In the genomic region with DNA sequence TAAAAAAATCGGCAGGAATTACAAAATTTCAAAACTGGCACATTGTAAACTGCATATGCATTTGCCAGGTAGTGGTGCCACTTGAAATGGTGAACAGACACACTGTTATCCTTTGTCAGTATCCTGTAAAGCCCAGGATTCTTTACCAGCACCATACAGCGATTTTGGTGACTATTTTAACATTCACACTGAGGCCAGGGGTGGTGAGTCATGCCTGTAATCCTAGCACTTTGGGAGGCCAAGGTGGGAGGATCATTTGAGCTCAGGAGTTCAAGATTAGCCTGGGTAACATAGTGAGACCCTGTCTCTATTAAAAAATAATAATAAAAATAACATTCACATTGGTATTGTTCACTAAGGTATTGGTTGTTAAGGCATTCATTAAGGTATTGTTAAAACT, we compare ENCODE assay signal across 6 cellular contexts.
DNase-seq lines count a peak whose midpoint lies in the region; ATAC-seq, FAIRE-seq and TF ChIP-seq lines count a peak whose summit lies in the region.
"Not testable (repeated sequence)": the region's sequence is repeated elsewhere in the genome, so short reads cannot be mapped to it uniquely, and the experiment has no call there.

No MANE protein-coding gene starts in this region.

- not testable (repeated sequence) for H3K4ac ChIP-seq in mesendoderm (ENCODE audit: low read depth, low read length)

- H2AFZ ChIP-seq in PC-3 (ENCODE audit: low read length); K562 (ENCODE audit: low read depth, low read length): not testable (repeated sequence)

- H2BK120ac ChIP-seq in mesendoderm (ENCODE audit: low read depth, low read length): not testable (repeated sequence)

- in situ Hi-C loops in K562 (cut with MboI): not testable (repeated sequence)

- WGBS in K562 (ENCODE audit: insufficient coverage, low coverage, missing lambda C conversion rate): 33% methylated on average over 2 of the region's 2 CpGs
- no CpG with 5 or more reads among the region's 2 CpGs for WGBS in mesendoderm (ENCODE audit: extremely low coverage, insufficient coverage, low lambda C conversion rate)

- not testable (repeated sequence) for H3K27me3 ChIP-seq in PC-3 (ENCODE audit: low read length); K562 (ENCODE audit: control insufficient read depth in 2 of 2, insufficient read depth in 2 of 2, low read length in 2 of 2); mesendoderm (ENCODE audit: insufficient read depth, low read length, poor library complexity)

- H3K79me2 ChIP-seq in PC-3 (ENCODE audit: low read length); K562 (ENCODE audit: control insufficient read depth, insufficient read depth, low read length); mesendoderm (ENCODE audit: control insufficient read depth, insufficient read depth, low read length): not testable (repeated sequence)

- intact Hi-C loops in PC-3 (cut with micrococcal nuclease); K562 (cut with micrococcal nuclease): not testable (repeated sequence)

- H3K4me1 ChIP-seq in PC-3 (ENCODE audit: insufficient read depth, low read length): peaks cover 61% of the 10 kb centered on the region
- H3K4me1 ChIP-seq in K562 (replicated peaks in 1 of 2; ENCODE audit: control insufficient read depth in 2 of 2, insufficient read depth in 2 of 2, low read length in 2 of 2); mesendoderm (ENCODE audit: control insufficient read depth, low read depth, low read length): not testable (repeated sequence)

- not testable (repeated sequence) for H3K23ac ChIP-seq in mesendoderm (ENCODE audit: low read length)

- not testable (repeated sequence) for H3K9me1 ChIP-seq in K562 (ENCODE audit: control insufficient read depth, insufficient read depth, low read length)

- not testable (repeated sequence) for H3K9me3 ChIP-seq in PC-3 (ENCODE audit: low read length); K562 (replicated peaks; ENCODE audit: control insufficient read depth, insufficient read depth, low read depth, low read length)

- not testable (repeated sequence) for H3K4me3 ChIP-seq in PC-3 (ENCODE audit: low read length); K562; mesendoderm (ENCODE audit: low read length)

- not testable (repeated sequence) for FAIRE-seq in K562 (lab: Jason Lieb, UNC)

- H4K20me1 ChIP-seq in PC-3 (ENCODE audit: low read length); K562 (replicated peaks; ENCODE audit: control insufficient read depth, insufficient read depth, low read length): not testable (repeated sequence)

- not testable (repeated sequence) for H2BK5ac ChIP-seq in mesendoderm (ENCODE audit: low read length)

- POLR2A ChIA-PET in PC-3 (lab: Charles Lee; ENCODE audit: unreplicated experiment); K562 (lab: Yijun Ruan, JAX): not testable (repeated sequence)

- H3K36me3 ChIP-seq in PC-3 (ENCODE audit: low read depth, low read length) (peaks cover 11% of the 10 kb centered on the region), K562 (ENCODE audit: control insufficient read depth, insufficient read depth, low read length) (peaks cover 50% of the 10 kb centered on the region)
- not testable (repeated sequence) for H3K36me3 ChIP-seq in mesendoderm (ENCODE audit: control insufficient read depth, insufficient read depth, low read length)

- H3K18ac ChIP-seq in mesendoderm (ENCODE audit: low read length): not testable (repeated sequence)

- not testable (repeated sequence) for TF ChIP-seq RAD21 in K562 (CRISPR knock-in tag; conservative IDR thresholded peaks at IDR 0.05 in 1 of 2, IDR thresholded peaks at IDR 0.05 in 1 of 2)

- not testable (repeated sequence) for H4K5ac ChIP-seq in mesendoderm (ENCODE audit: low read length)

- TF ChIP-seq CTCF in PC-3 (conservative IDR thresholded peaks at IDR 0.05; ENCODE audit: low read depth, low read length); K562 (IDR thresholded peaks at IDR 0.05 in 2 of 3, conservative IDR thresholded peaks at IDR 0.05 in 1 of 3; ENCODE audit: insufficient read depth in 2 of 3, low read depth in 1 of 3, low read length in 3 of 3): not testable (repeated sequence)

- not testable (repeated sequence) for H2BK15ac ChIP-seq in mesendoderm (replicated peaks; ENCODE audit: low read depth)

- not testable (repeated sequence) for H3K9ac ChIP-seq in PC-3 (ENCODE audit: low read length); K562 (ENCODE audit: insufficient read depth in 1 of 2, low read depth in 2 of 2, low read length in 2 of 2); mesendoderm (ENCODE audit: low read length)

- BruUV-seq in PC-3 (replicated peaks; lab: Mats Ljungman, UMichigan); K562 (replicated peaks; lab: Mats Ljungman, UMichigan): not testable (repeated sequence)

- TF ChIP-seq EP300 in K562 (IDR thresholded peaks at IDR 0.05; ENCODE audit: low read length): not testable (repeated sequence)

- not testable (repeated sequence) for H3F3A ChIP-seq in PC-3 (ENCODE audit: low read length, unreplicated experiment)

- H3K56ac ChIP-seq in mesendoderm (ENCODE audit: low read length): not testable (repeated sequence)

- not testable (repeated sequence) for H3K9me2 ChIP-seq in PC-3 (replicated peaks; ENCODE audit: low read length)

- not testable (repeated sequence) for H3K4me2 ChIP-seq in PC-3 (ENCODE audit: low read length); K562 (ENCODE audit: insufficient read depth, low read length); mesendoderm (ENCODE audit: low read length)

- not testable (repeated sequence) for TF ChIP-seq POLR2A in K562 (conservative IDR thresholded peaks at IDR 0.05)

- H4K8ac ChIP-seq in mesendoderm (ENCODE audit: low read depth, low read length): not testable (repeated sequence)

- DNase-seq in ELR (ENCODE audit: low read depth) (peak; percentile 47), HCEC 1CT (peak; percentile 26), HT1080 (ENCODE audit: low read depth) (peak; percentile 37), PC-3 (peak; percentile 48), mesendoderm (peak; percentile 18)
- DNase-seq in K562 (ENCODE audit: extremely low read depth in 1 of 4, low spot score in 3 of 4): not testable (repeated sequence)

- not testable (repeated sequence) for H2AK5ac ChIP-seq in mesendoderm (ENCODE audit: low read length)

- H3K27ac ChIP-seq in PC-3 (ENCODE audit: low read length); K562 (ENCODE audit: extremely low read depth, low read depth, low read length); mesendoderm (ENCODE audit: low read depth, low read length): not testable (repeated sequence)

- not testable (repeated sequence) for ATAC-seq in PC-3
- peak; percentile 67 for ATAC-seq in K562

- CTCF ChIA-PET in PC-3 (lab: Charles Lee); K562 (lab: Yijun Ruan, JAX; ENCODE audit: low intra/inter-chr PET ratio): not testable (repeated sequence)

- H3K79me1 ChIP-seq in mesendoderm (ENCODE audit: low read length): not testable (repeated sequence)

TF ChIP-seq in K562, 482 proteins besides CTCF, POLR2A, EP300 and RAD21:
- TF ChIP-seq JUND (IDR thresholded peaks at IDR 0.05; ENCODE audit: borderline replicate concordance, low read depth, low read length) (peak; percentile 69; the same call in 1 of the 2 replicates), JUND (tag; IDR thresholded peaks at IDR 0.05; ENCODE audit: borderline replicate concordance, low read depth, low read length) (peak; percentile 37; the same call in 1 of the 3 replicates), FOSL1 (tag; conservative IDR thresholded peaks at IDR 0.05) (peak; percentile 73), ATF3 (IDR thresholded peaks at IDR 0.05) (peak; percentile 83), SMARCE1 (IDR thresholded peaks at IDR 0.05) (peak; percentile 47; the same call in 1 of the 2 replicates), JUN (IDR thresholded peaks at IDR 0.05; ENCODE audit: borderline replicate concordance, low read depth, low read length) (0 out of 2 replicates have a peak, but pooled peaks have one; percentile 27)
- not testable (repeated sequence) for TF ChIP-seq ATF3 (CRISPR knock-in tag; conservative IDR thresholded peaks at IDR 0.05); JUN (CRISPR knock-in tag; IDR thresholded peaks at IDR 0.05; ENCODE audit: borderline replicate concordance)
